Comparison of ENCODE assay signal across 19 cellular contexts in genomic region chr10:16565604-16566003, GRCh38. TPM values are rescaled to one million over a fixed set of nuclear protein-coding genes. Genes with fewer than 3 reads are reported as not detected.
"Had no signal": no experiment of that assay in that cellular context is flagged by ENCODE, and none has a peak within 500 bp of the region (broad histone marks: within the 10 kb centered on the region; RNA-seq: fewer than 3 reads in every experiment).

No MANE protein-coding gene starts in this region.

- ATAC-seq: activated CD4-positive, CD25-positive, alpha-beta regulatory T cell treated with anti-CD3 and anti-CD28 coated beads, Interleukin-2, amount 50 U/mL, for 24 hours; esophagus mucosa; left lung; naive thymus-derived CD8-positive, alpha-beta T cell; stimulated activated memory B cell treated with anti-CD40 and anti-IgM and Interleukin-4, amounts not matched to agents 10 μg/mL and 1 μg/mL and 100 μg/mL, for 72 hours had no signal

- H3K4me3 ChIP-seq: left lung had no signal

- H3K4me1 ChIP-seq: left lung had no signal

- H3K27ac ChIP-seq: left lung, neutrophil had no signal

- H3K36me3 ChIP-seq: left lung, neutrophil had no signal

- H3K27me3 ChIP-seq: left lung, neutrophil had no signal

- DNase-seq: activated CD4-positive, alpha-beta T cell treated with anti-CD3 and anti-CD28 coated beads, Interleukin-2, amount 50 U/mL, for 1 hour; activated CD8-positive, alpha-beta memory T cell treated with anti-CD3 and anti-CD28 coated beads for 24 hours; activated naive CD4-positive, alpha-beta T cell; activated naive CD8-positive, alpha-beta T cell treated with anti-CD3 and anti-CD28 coated beads, Interleukin-2, amount 10 ng/mL, durations not matched to agents 7 days and 5 days; foreskin fibroblast; glutamatergic neuron; hypothalamus; kidney; left lung; mesenchymal stem cell; naive thymus-derived CD8-positive, alpha-beta T cell; retina; stimulated activated CD4-positive, alpha-beta T cell treated with anti-CD3 and anti-CD28 coated beads, Interleukin-2, amount 100 ng/mL, for 48 hours; T1000 had no signal

- H3K9me3 ChIP-seq: left lung, neutrophil had no signal

RNA-seq across cellular contexts. Expression of gene C1QL3, which starts 43.9 kb away (rescaled TPM):
- total RNA-seq: activated naive CD8-positive, alpha-beta T cell treated with anti-CD3 and anti-CD28 coated beads, Interleukin-2, amount 10 ng/mL, durations not matched to agents 7 days and 5 days; esophagus mucosa; kidney; left lung; naive thymus-derived CD8-positive, alpha-beta T cell; skeletal muscle tissue had no signal
